1 cellular context compared by ENCODE assay signal in the genomic region with DNA sequence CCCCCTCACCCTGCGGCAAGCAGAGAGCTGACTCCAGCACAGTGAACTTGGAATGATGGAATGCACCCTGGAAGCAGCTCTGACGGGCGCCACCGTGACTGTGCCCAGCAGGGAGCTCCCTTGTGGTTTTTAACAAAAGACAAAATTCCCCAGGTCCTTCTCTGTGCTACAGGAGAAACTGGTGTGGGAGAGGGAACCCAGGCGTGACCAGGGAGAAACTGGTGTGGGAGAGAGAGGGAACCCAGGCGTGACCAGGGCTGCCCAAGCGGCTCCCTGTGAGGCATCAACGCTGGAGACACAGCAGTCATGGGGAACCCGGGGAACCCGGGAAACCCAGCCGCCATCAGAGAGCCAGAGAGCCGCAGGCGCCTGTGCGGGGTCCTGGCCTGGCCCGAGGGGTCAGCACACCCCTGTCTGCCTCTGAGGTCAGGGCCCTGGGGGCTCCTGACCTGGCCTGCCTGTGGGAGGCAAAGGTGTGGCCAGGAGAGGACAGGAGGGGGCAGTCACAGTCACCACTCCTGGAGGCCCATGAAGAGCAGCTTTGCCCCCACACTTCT.
TF ChIP-seq lines count a peak whose summit lies in the region.

No MANE protein-coding gene starts in this region.

TF ChIP-seq in GM12878, 131 proteins besides CTCF, POLR2A, EP300 and RAD21 (continued from another document and continues in another):
- TF ChIP-seq, protein P1, sequence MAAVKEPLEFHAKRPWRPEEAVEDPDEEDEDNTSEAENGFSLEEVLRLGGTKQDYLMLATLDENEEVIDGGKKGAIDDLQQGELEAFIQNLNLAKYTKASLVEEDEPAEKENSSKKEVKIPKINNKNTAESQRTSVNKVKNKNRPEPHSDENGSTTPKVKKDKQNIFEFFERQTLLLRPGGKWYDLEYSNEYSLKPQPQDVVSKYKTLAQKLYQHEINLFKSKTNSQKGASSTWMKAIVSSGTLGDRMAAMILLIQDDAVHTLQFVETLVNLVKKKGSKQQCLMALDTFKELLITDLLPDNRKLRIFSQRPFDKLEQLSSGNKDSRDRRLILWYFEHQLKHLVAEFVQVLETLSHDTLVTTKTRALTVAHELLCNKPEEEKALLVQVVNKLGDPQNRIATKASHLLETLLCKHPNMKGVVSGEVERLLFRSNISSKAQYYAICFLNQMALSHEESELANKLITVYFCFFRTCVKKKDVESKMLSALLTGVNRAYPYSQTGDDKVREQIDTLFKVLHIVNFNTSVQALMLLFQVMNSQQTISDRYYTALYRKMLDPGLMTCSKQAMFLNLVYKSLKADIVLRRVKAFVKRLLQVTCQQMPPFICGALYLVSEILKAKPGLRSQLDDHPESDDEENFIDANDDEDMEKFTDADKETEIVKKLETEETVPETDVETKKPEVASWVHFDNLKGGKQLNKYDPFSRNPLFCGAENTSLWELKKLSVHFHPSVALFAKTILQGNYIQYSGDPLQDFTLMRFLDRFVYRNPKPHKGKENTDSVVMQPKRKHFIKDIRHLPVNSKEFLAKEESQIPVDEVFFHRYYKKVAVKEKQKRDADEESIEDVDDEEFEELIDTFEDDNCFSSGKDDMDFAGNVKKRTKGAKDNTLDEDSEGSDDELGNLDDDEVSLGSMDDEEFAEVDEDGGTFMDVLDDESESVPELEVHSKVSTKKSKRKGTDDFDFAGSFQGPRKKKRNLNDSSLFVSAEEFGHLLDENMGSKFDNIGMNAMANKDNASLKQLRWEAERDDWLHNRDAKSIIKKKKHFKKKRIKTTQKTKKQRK (IDR thresholded peaks at IDR 0.05; ENCODE audit: low read depth, low read length): no peak
- TF ChIP-seq RELA (IDR thresholded peaks at IDR 0.05; ENCODE audit: borderline replicate concordance, partially characterized antibody) (no peak), TAF1 (IDR thresholded peaks at IDR 0.05; ENCODE audit: borderline replicate concordance, low read depth, low read length) (no peak), EED (IDR thresholded peaks at IDR 0.05; ENCODE audit: low read depth) (peak; percentile 64), CREB1 (IDR thresholded peaks at IDR 0.05; ENCODE audit: low read depth) (no peak), DPF2 (IDR thresholded peaks at IDR 0.05) (no peak), MYB (IDR thresholded peaks at IDR 0.05; ENCODE audit: borderline replicate concordance, low read depth, low read length) (no peak), GABPA (IDR thresholded peaks at IDR 0.05; ENCODE audit: low read depth) (no peak), EGR1 (IDR thresholded peaks at IDR 0.05; ENCODE audit: borderline replicate concordance in 1 of 2, low read depth in 2 of 2, low read length in 2 of 2) (no peak), SUPT20H (IDR thresholded peaks at IDR 0.05; ENCODE audit: borderline replicate concordance, control insufficient read depth, low read depth, low read length) (no peak), MTA3 (IDR thresholded peaks at IDR 0.05; ENCODE audit: borderline replicate concordance, low read length) (no peak), YY1 (IDR thresholded peaks at IDR 0.05; ENCODE audit: low read depth, low read length) (no peak), IKZF2 (IDR thresholded peaks at IDR 0.05) (peak; percentile 19 to 38; a peak in 3 of 4 replicates), PAX8 (IDR thresholded peaks at IDR 0.05) (no peak), POU2F2 (IDR thresholded peaks at IDR 0.05; ENCODE audit: borderline replicate concordance, low read depth, low read length) (no peak), STAT1 (conservative IDR thresholded peaks at IDR 0.05) (no peak), MYC (IDR thresholded peaks at IDR 0.05; ENCODE audit: insufficient read depth, insufficient read length, insufficient replicate concordance, low read length, severe bottlenecking) (no peak), FOXM1 (IDR thresholded peaks at IDR 0.05; ENCODE audit: low read depth, low read length) (no peak), CBFB (IDR thresholded peaks at IDR 0.05; ENCODE audit: low read depth) (no peak), ZBED1 (IDR thresholded peaks at IDR 0.05; ENCODE audit: borderline replicate concordance) (no peak), PAX5 (IDR thresholded peaks at IDR 0.05; ENCODE audit: borderline replicate concordance, low read depth, low read length) (peak; percentile 87; the same call in 1 of the 2 replicates), TCF3 (IDR thresholded peaks at IDR 0.05; ENCODE audit: borderline replicate concordance, insufficient read depth, low read depth, low read length) (no peak), ZNF24 (IDR thresholded peaks at IDR 0.05) (no peak), KAT2A (conservative IDR thresholded peaks at IDR 0.05; ENCODE audit: control insufficient read depth, low read depth, low read length) (no peak), NFYA (IDR thresholded peaks at IDR 0.05; ENCODE audit: borderline replicate concordance, low read depth, low read length) (no peak), LARP7 (IDR thresholded peaks at IDR 0.05) (peak; percentile 23; the same call in 1 of the 2 replicates), CEBPB (IDR thresholded peaks at IDR 0.05; ENCODE audit: borderline replicate concordance in 1 of 2, low read depth in 2 of 2, low read length in 2 of 2) (no peak), RUNX3 (IDR thresholded peaks at IDR 0.05; ENCODE audit: low read length) (peak; percentile 30), KDM1A (IDR thresholded peaks at IDR 0.05; ENCODE audit: borderline replicate concordance) (no peak), SMARCA5 (IDR thresholded peaks at IDR 0.05) (0 out of 2 replicates have a peak, but pooled peaks have one; percentile 19), RBBP5 (conservative IDR thresholded peaks at IDR 0.05) (no peak), RCOR1 (conservative IDR thresholded peaks at IDR 0.05; ENCODE audit: low read depth, low read length) (no peak), PML (IDR thresholded peaks at IDR 0.05; ENCODE audit: low read length) (no peak), IKZF1 (conservative IDR thresholded peaks at IDR 0.05) (peak; percentile 58; the same call in 1 of the 2 replicates), NR2F1 (conservative IDR thresholded peaks at IDR 0.05) (0 out of 2 replicates have a peak, but pooled peaks have one; percentile 35), ZNF274 (IDR thresholded peaks at IDR 0.05; ENCODE audit: insufficient read depth, insufficient read length) (no peak), ZNF384 (IDR thresholded peaks at IDR 0.05; ENCODE audit: borderline replicate concordance, low read depth, low read length) (no peak), SIN3A (IDR thresholded peaks at IDR 0.05; ENCODE audit: low read depth, low read length) (no peak), TBL1XR1 (IDR thresholded peaks at IDR 0.05; ENCODE audit: low read depth, low read length) (no peak)
- TF ChIP-seq, protein P2, sequence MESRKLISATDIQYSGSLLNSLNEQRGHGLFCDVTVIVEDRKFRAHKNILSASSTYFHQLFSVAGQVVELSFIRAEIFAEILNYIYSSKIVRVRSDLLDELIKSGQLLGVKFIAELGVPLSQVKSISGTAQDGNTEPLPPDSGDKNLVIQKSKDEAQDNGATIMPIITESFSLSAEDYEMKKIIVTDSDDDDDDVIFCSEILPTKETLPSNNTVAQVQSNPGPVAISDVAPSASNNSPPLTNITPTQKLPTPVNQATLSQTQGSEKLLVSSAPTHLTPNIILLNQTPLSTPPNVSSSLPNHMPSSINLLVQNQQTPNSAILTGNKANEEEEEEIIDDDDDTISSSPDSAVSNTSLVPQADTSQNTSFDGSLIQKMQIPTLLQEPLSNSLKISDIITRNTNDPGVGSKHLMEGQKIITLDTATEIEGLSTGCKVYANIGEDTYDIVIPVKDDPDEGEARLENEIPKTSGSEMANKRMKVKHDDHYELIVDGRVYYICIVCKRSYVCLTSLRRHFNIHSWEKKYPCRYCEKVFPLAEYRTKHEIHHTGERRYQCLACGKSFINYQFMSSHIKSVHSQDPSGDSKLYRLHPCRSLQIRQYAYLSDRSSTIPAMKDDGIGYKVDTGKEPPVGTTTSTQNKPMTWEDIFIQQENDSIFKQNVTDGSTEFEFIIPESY (IDR thresholded peaks at IDR 0.05): no peak
- TF ChIP-seq, protein P3, sequence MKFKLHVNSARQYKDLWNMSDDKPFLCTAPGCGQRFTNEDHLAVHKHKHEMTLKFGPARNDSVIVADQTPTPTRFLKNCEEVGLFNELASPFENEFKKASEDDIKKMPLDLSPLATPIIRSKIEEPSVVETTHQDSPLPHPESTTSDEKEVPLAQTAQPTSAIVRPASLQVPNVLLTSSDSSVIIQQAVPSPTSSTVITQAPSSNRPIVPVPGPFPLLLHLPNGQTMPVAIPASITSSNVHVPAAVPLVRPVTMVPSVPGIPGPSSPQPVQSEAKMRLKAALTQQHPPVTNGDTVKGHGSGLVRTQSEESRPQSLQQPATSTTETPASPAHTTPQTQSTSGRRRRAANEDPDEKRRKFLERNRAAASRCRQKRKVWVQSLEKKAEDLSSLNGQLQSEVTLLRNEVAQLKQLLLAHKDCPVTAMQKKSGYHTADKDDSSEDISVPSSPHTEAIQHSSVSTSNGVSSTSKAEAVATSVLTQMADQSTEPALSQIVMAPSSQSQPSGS (IDR thresholded peaks at IDR 0.05; ENCODE audit: low read length): no peak
- TF ChIP-seq, protein P4, sequence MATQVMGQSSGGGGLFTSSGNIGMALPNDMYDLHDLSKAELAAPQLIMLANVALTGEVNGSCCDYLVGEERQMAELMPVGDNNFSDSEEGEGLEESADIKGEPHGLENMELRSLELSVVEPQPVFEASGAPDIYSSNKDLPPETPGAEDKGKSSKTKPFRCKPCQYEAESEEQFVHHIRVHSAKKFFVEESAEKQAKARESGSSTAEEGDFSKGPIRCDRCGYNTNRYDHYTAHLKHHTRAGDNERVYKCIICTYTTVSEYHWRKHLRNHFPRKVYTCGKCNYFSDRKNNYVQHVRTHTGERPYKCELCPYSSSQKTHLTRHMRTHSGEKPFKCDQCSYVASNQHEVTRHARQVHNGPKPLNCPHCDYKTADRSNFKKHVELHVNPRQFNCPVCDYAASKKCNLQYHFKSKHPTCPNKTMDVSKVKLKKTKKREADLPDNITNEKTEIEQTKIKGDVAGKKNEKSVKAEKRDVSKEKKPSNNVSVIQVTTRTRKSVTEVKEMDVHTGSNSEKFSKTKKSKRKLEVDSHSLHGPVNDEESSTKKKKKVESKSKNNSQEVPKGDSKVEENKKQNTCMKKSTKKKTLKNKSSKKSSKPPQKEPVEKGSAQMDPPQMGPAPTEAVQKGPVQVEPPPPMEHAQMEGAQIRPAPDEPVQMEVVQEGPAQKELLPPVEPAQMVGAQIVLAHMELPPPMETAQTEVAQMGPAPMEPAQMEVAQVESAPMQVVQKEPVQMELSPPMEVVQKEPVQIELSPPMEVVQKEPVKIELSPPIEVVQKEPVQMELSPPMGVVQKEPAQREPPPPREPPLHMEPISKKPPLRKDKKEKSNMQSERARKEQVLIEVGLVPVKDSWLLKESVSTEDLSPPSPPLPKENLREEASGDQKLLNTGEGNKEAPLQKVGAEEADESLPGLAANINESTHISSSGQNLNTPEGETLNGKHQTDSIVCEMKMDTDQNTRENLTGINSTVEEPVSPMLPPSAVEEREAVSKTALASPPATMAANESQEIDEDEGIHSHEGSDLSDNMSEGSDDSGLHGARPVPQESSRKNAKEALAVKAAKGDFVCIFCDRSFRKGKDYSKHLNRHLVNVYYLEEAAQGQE (IDR thresholded peaks at IDR 0.05; ENCODE audit: low read depth, low read length): no peak
- TF ChIP-seq, protein P5, sequence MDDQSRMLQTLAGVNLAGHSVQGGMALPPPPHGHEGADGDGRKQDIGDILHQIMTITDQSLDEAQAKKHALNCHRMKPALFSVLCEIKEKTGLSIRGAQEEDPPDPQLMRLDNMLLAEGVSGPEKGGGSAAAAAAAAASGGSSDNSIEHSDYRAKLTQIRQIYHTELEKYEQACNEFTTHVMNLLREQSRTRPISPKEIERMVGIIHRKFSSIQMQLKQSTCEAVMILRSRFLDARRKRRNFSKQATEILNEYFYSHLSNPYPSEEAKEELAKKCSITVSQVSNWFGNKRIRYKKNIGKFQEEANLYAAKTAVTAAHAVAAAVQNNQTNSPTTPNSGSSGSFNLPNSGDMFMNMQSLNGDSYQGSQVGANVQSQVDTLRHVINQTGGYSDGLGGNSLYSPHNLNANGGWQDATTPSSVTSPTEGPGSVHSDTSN (IDR thresholded peaks at IDR 0.05; ENCODE audit: insufficient replicate concordance, low read depth, low read length): no peak
- TF ChIP-seq, protein P6, sequence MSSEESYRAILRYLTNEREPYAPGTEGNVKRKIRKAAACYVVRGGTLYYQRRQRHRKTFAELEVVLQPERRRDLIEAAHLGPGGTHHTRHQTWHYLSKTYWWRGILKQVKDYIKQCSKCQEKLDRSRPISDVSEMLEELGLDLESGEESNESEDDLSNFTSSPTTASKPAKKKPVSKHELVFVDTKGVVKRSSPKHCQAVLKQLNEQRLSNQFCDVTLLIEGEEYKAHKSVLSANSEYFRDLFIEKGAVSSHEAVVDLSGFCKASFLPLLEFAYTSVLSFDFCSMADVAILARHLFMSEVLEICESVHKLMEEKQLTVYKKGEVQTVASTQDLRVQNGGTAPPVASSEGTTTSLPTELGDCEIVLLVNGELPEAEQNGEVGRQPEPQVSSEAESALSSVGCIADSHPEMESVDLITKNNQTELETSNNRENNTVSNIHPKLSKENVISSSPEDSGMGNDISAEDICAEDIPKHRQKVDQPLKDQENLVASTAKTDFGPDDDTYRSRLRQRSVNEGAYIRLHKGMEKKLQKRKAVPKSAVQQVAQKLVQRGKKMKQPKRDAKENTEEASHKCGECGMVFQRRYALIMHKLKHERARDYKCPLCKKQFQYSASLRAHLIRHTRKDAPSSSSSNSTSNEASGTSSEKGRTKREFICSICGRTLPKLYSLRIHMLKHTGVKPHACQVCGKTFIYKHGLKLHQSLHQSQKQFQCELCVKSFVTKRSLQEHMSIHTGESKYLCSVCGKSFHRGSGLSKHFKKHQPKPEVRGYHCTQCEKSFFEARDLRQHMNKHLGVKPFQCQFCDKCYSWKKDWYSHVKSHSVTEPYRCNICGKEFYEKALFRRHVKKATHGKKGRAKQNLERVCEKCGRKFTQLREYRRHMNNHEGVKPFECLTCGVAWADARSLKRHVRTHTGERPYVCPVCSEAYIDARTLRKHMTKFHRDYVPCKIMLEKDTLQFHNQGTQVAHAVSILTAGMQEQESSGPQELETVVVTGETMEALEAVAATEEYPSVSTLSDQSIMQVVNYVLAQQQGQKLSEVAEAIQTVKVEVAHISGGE (CRISPR knock-in tag; IDR thresholded peaks at IDR 0.05): no peak
- TF ChIP-seq, protein P7, sequence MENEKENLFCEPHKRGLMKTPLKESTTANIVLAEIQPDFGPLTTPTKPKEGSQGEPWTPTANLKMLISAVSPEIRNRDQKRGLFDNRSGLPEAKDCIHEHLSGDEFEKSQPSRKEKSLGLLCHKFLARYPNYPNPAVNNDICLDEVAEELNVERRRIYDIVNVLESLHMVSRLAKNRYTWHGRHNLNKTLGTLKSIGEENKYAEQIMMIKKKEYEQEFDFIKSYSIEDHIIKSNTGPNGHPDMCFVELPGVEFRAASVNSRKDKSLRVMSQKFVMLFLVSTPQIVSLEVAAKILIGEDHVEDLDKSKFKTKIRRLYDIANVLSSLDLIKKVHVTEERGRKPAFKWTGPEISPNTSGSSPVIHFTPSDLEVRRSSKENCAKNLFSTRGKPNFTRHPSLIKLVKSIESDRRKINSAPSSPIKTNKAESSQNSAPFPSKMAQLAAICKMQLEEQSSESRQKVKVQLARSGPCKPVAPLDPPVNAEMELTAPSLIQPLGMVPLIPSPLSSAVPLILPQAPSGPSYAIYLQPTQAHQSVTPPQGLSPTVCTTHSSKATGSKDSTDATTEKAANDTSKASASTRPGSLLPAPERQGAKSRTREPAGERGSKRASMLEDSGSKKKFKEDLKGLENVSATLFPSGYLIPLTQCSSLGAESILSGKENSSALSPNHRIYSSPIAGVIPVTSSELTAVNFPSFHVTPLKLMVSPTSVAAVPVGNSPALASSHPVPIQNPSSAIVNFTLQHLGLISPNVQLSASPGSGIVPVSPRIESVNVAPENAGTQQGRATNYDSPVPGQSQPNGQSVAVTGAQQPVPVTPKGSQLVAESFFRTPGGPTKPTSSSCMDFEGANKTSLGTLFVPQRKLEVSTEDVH (IDR thresholded peaks at IDR 0.05; ENCODE audit: low read depth, partially characterized antibody): no peak
